Comparison of ENCODE assay signal across 34 cellular contexts in genomic region chr2:58319481-58319880, GRCh38.
"Had no signal": no experiment of that assay in that cellular context is flagged by ENCODE, and none has a peak within 500 bp of the region (broad histone marks: within the 10 kb centered on the region; RNA-seq: fewer than 3 reads in every experiment).

No MANE protein-coding gene starts in this region.

- H3K27ac ChIP-seq: body of pancreas, epithelial cell of prostate, WERI-Rb-1 had no signal

- H3K27me3 ChIP-seq: body of pancreas had no signal

- H3K9me3 ChIP-seq: body of pancreas had no signal

- H3K36me3 Mint-ChIP-seq: activated CD4-positive, alpha-beta memory T cell treated with anti-CD3 and anti-CD28 coated beads for 36 hours; activated naive CD4-positive, alpha-beta T cell treated with anti-CD3 and anti-CD28 coated beads, Interleukin-2, amount 10 ng/mL, durations not matched to agents 7 days and 5 days; activated naive CD4-positive, alpha-beta T cell treated with anti-CD3 and anti-CD28 coated beads, Interleukin-2, amount 50 U/mL, for 72 hours; activated naive CD8-positive, alpha-beta T cell treated with anti-CD3 and anti-CD28 coated beads, Interleukin-2, amount 10 ng/mL, durations not matched to agents 7 days and 5 days had no signal

- H3K4me3 ChIP-seq: body of pancreas had no signal

- H3K4me1 Mint-ChIP-seq: activated CD4-positive, alpha-beta T cell treated with anti-CD3 and anti-CD28 coated beads for 36 hours; activated CD4-positive, alpha-beta T cell treated with anti-CD3 and anti-CD28 coated beads, Interleukin-2, amount 10 ng/mL, durations not matched to agents 24 days and 14 days; activated naive CD4-positive, alpha-beta T cell treated with anti-CD3 and anti-CD28 coated beads, Interleukin-2, amount 10 ng/mL, durations not matched to agents 7 days and 5 days; activated naive CD8-positive, alpha-beta T cell treated with anti-CD3 and anti-CD28 coated beads, Interleukin-2, amount 10 ng/mL, durations not matched to agents 7 days and 5 days; T-helper 17 cell had no signal

- H3K27ac Mint-ChIP-seq: activated CD4-positive, alpha-beta memory T cell treated with anti-CD3 and anti-CD28 coated beads for 36 hours; activated CD4-positive, alpha-beta T cell treated with anti-CD3 and anti-CD28 coated beads for 36 hours; activated CD4-positive, alpha-beta T cell treated with anti-CD3 and anti-CD28 coated beads, Interleukin-2, amount 10 ng/mL, durations not matched to agents 24 days and 14 days; activated naive CD4-positive, alpha-beta T cell treated with anti-CD3 and anti-CD28 coated beads, Interleukin-2, amount 10 ng/mL, durations not matched to agents 7 days and 5 days; activated naive CD4-positive, alpha-beta T cell treated with anti-CD3 and anti-CD28 coated beads, Interleukin-2, amount 50 U/mL, for 72 hours; activated naive CD8-positive, alpha-beta T cell treated with anti-CD3 and anti-CD28 coated beads, Interleukin-2, amount 10 ng/mL, durations not matched to agents 7 days and 5 days; activated T-cell treated with anti-CD3 and anti-CD28 coated beads, Interleukin-2, amount 50 U/mL, for 24 hours; activated T-cell treated with anti-CD3 and anti-CD28 coated beads, Interleukin-2, amount 50 U/mL, for 72 hours; effector memory CD8-positive, alpha-beta T cell; T-helper 17 cell; T-helper 2 cell treated with Interferon-gamma antibody and Interleukin-4, amounts not matched to agents 5 μg/mL and 100 μg/mL, for 36 hours had no signal

- H3K4me1 ChIP-seq: body of pancreas had no signal

- H3K36me3 ChIP-seq: WERI-Rb-1 had no signal

- FAIRE-seq: colon, endometrium, endothelial cell of umbilical vein, frontal cortex had no signal

- H3K27me3 Mint-ChIP-seq: activated naive CD8-positive, alpha-beta T cell treated with anti-CD3 and anti-CD28 coated beads, Interleukin-2, amount 10 ng/mL, durations not matched to agents 7 days and 5 days had no signal

- H3K4me3 Mint-ChIP-seq: activated CD4-positive, alpha-beta memory T cell treated with anti-CD3 and anti-CD28 coated beads for 36 hours; activated CD4-positive, alpha-beta T cell treated with anti-CD3 and anti-CD28 coated beads for 36 hours; activated CD4-positive, alpha-beta T cell treated with anti-CD3 and anti-CD28 coated beads, Interleukin-2, amount 10 ng/mL, durations not matched to agents 24 days and 14 days; activated naive CD4-positive, alpha-beta T cell treated with anti-CD3 and anti-CD28 coated beads, Interleukin-2, amount 10 ng/mL, durations not matched to agents 7 days and 5 days; activated naive CD8-positive, alpha-beta T cell treated with anti-CD3 and anti-CD28 coated beads, Interleukin-2, amount 10 ng/mL, durations not matched to agents 7 days and 5 days; activated T-cell treated with anti-CD3 and anti-CD28 coated beads, Interleukin-2, amount 50 U/mL, for 24 hours; activated T-cell treated with anti-CD3 and anti-CD28 coated beads, Interleukin-2, amount 50 U/mL, for 72 hours; effector memory CD8-positive, alpha-beta T cell; T-helper 17 cell; T-helper 2 cell treated with Interferon-gamma antibody and Interleukin-4, amounts not matched to agents 5 μg/mL and 100 μg/mL, for 36 hours had no signal

- ATAC-seq: activated CD4-positive, alpha-beta T cell treated with anti-CD3 and anti-CD28 coated beads for 36 hours; activated naive CD4-positive, alpha-beta T cell treated with anti-CD3 and anti-CD28 coated beads, Interleukin-2, amount 50 U/mL, for 72 hours; activated T-cell treated with anti-CD3 and anti-CD28 coated beads, Interleukin-2, amount 50 U/mL, for 72 hours; body of pancreas; effector memory CD8-positive, alpha-beta T cell; T-helper 17 cell had no signal

- DNase-seq: activated CD4-positive, alpha-beta memory T cell treated with anti-CD3 and anti-CD28 coated beads for 36 hours; activated CD4-positive, alpha-beta T cell treated with anti-CD3 and anti-CD28 coated beads for 36 hours; activated CD4-positive, alpha-beta T cell treated with anti-CD3 and anti-CD28 coated beads, Interleukin-2, amount 10 ng/mL, durations not matched to agents 24 days and 14 days; activated CD4-positive, CD25-positive, alpha-beta regulatory T cell; activated CD4-positive, CD25-positive, alpha-beta regulatory T cell treated with anti-CD3 and anti-CD28 coated beads, Interleukin-2, amount 50 U/mL, for 72 hours; activated CD8-positive, alpha-beta memory T cell treated with anti-CD3 and anti-CD28 coated beads, Interleukin-2, amount 50 U/mL, for 48 hours; activated gamma-delta T cell; activated naive CD4-positive, alpha-beta T cell; activated naive CD4-positive, alpha-beta T cell treated with anti-CD3 and anti-CD28 coated beads, Interleukin-2, amount 10 ng/mL, durations not matched to agents 7 days and 5 days; activated naive CD8-positive, alpha-beta T cell treated with anti-CD3 and anti-CD28 coated beads, Interleukin-2, amount 10 ng/mL, durations not matched to agents 7 days and 5 days; activated T-cell treated with anti-CD3 and anti-CD28 coated beads for 4 hours; activated T-cell treated with anti-CD3 and anti-CD28 coated beads, Interleukin-2, amount 50 U/mL, for 24 hours; activated T-cell treated with anti-CD3 and anti-CD28 coated beads, Interleukin-2, amount 50 U/mL, for 72 hours; amniotic stem cell; aorta; body of pancreas; caudate nucleus; cortex of kidney; dermis blood vessel endothelial cell; effector CD4-positive, alpha-beta T cell; effector memory CD8-positive, alpha-beta T cell; foreskin fibroblast; head of caudate nucleus; T-helper 1 cell; T-helper 17 cell; T1000; WERI-Rb-1 had no signal

- H3K9me3 Mint-ChIP-seq: activated CD4-positive, alpha-beta memory T cell treated with anti-CD3 and anti-CD28 coated beads for 36 hours; activated CD4-positive, alpha-beta T cell treated with anti-CD3 and anti-CD28 coated beads, Interleukin-2, amount 10 ng/mL, durations not matched to agents 24 days and 14 days; activated naive CD4-positive, alpha-beta T cell treated with anti-CD3 and anti-CD28 coated beads, Interleukin-2, amount 10 ng/mL, durations not matched to agents 7 days and 5 days; activated naive CD8-positive, alpha-beta T cell treated with anti-CD3 and anti-CD28 coated beads, Interleukin-2, amount 10 ng/mL, durations not matched to agents 7 days and 5 days; activated T-cell treated with anti-CD3 and anti-CD28 coated beads, Interleukin-2, amount 50 U/mL, for 24 hours; activated T-cell treated with anti-CD3 and anti-CD28 coated beads, Interleukin-2, amount 50 U/mL, for 72 hours; effector memory CD8-positive, alpha-beta T cell; T-helper 2 cell treated with Interferon-gamma antibody and Interleukin-4, amounts not matched to agents 5 μg/mL and 100 μg/mL, for 36 hours had no signal
